Comparison of ENCODE assay signal across 14 cellular contexts in the genomic region with DNA sequence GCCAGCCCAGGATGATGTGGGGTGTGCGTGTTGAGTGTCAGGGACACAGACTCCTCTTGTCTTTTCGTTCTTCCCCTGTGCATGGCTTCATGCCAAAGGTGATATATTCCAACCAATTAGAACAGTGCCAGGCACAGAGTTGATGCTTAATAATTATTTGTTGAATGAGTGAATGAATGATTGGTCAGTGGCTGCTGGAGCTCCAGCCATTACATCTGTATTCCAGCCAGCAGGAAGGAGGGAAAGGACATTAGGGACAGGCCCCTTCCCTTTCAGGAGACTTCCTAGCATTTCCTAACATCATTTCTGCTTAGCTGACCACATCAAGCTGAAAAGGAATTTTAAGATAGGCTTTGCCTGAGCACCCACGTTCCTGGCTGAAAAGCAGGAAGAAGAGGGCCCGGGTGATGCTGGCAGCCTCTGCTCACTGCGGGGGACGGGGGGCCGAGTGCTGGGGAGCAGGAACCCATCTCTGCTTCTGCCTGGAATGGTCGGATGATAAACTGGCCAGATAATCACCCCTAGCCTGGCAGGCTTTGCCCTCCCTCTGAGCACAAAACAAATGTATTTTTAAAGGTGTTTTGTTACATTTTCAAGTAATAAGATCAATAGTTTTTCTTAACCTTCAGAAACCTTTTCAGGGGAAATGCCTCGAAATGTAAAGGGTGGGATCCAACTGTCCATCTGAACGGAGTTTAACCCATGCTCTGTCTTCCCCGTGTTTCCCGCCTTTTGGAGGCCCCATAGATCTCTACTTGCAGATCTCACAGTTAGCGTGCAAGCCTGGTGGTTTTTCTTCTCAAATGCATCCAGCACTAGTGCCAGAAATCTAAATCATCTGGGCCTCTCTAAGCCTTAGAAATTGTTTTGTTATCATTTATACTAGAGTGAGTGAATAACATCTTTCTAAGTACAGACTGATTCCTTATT.
"Had no signal": no experiment of that assay in that cellular context is flagged by ENCODE, and none has a peak within 500 bp of the region (broad histone marks: within the 10 kb centered on the region; RNA-seq: fewer than 3 reads in every experiment).

No MANE protein-coding gene starts in this region.

- H3K27me3 Mint-ChIP-seq: naive B cell had no signal

- H3K4me1 ChIP-seq: colonic mucosa, sigmoid colon had no signal

- H3K27ac ChIP-seq: colonic mucosa, ovary, sigmoid colon, thoracic aorta had no signal

- DNase-seq: activated CD4-positive, alpha-beta T cell treated with anti-CD3 and anti-CD28 coated beads, Interleukin-2, amount 50 U/mL, for 4 hours; activated naive CD4-positive, alpha-beta T cell treated with anti-CD3 and anti-CD28 coated beads, Interleukin-2, amount 50 U/mL, for 16 hours; caudate nucleus; mammary epithelial cell; naive B cell; sigmoid colon; stimulated activated CD4-positive, alpha-beta T cell treated with anti-CD3 and anti-CD28 coated beads, Interleukin-1b, Interleukin-23, amount 100 ng/mL, for 48 hours; stomach had no signal

- H3K27me3 ChIP-seq: colonic mucosa, ovary, sigmoid colon, stomach had no signal

- H3K9me3 ChIP-seq: colonic mucosa, ovary, sigmoid colon, stomach, thoracic aorta had no signal

- H3K4me3 ChIP-seq: colonic mucosa, ovary, sigmoid colon, stomach, thoracic aorta had no signal

- H3K27ac Mint-ChIP-seq: T-helper 2 cell treated with Interferon-gamma antibody and Interleukin-4, amounts not matched to agents 5 μg/mL and 100 μg/mL, for 36 hours had no signal

- ATAC-seq: activated CD4-positive, CD25-positive, alpha-beta regulatory T cell treated with anti-CD3 and anti-CD28 coated beads, Interleukin-2, amount 50 U/mL, for 24 hours; esophagus mucosa had no signal

- H3K36me3 ChIP-seq: ovary had no signal

- H3K4me1 Mint-ChIP-seq: naive B cell had no signal

- H3K4me3 Mint-ChIP-seq: naive B cell; T-helper 2 cell treated with Interferon-gamma antibody and Interleukin-4, amounts not matched to agents 5 μg/mL and 100 μg/mL, for 36 hours had no signal

- H3K9me3 Mint-ChIP-seq: naive B cell; T-helper 2 cell treated with Interferon-gamma antibody and Interleukin-4, amounts not matched to agents 5 μg/mL and 100 μg/mL, for 36 hours had no signal
